ENCODE assay signal across 26 cellular contexts in the genomic region with DNA sequence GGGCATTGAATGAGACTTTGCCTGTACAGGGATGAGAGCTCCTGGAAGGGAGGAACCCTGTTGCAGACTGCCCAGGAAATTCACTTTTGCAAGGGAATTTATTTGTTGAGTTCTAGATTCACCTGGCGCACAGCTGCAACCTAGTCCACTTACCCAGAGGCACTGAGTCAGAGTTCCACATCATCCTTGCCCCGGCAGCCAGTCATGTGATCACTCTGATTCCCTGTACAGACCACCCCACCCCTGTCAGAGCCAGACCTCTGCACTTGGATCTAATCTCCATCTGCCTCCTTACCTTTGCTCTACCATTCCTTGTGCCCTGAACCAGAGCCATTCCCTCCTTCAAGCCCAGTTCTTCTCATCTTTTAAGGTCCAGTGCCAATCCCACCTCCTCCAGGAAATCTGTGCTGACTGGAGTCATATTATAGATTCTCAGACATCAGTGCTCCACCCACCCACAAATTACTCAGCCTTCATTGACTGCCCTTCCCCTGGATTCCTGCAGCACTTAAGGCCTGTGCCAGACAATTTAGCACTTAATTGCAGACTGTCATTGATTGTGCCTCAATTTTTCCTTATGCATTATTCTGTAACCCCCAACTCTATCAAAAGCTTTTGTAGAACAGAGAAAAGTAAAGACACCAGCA.
"Had no signal": no experiment of that assay in that cellular context is flagged by ENCODE, and none has a peak within 500 bp of the region (broad histone marks: within the 10 kb centered on the region; RNA-seq: fewer than 3 reads in every experiment).

No MANE protein-coding gene starts in this region.

- H3K27ac ChIP-seq: body of pancreas, pancreas, right lobe of liver, testis, upper lobe of left lung had no signal

- ATAC-seq: activated CD8-positive, alpha-beta memory T cell treated with anti-CD3 and anti-CD28 coated beads, Interleukin-2, amount 10 ng/mL, durations not matched to agents 7 days and 5 days; activated T-helper 17 cell treated with anti-CD3 and anti-CD28 coated beads, Interleukin-2, amount 50 U/mL, for 72 hours; body of pancreas; esophagus mucosa; left cardiac atrium; naive thymus-derived CD8-positive, alpha-beta T cell; pancreas; right lobe of liver; stimulated activated memory B cell treated with anti-CD40 and anti-IgM and Interleukin-4, amounts not matched to agents 10 μg/mL and 1 μg/mL and 100 μg/mL, for 72 hours had no signal

- H3K4me2 ChIP-seq: smooth muscle cell had no signal

- H3K36me3 ChIP-seq: pancreas, right lobe of liver, upper lobe of left lung had no signal

- H3K4me1 ChIP-seq: body of pancreas, pancreas, right lobe of liver, testis, upper lobe of left lung had no signal

- FAIRE-seq: colon, endometrium, pancreas had no signal

- H3K9me3 ChIP-seq: body of pancreas, pancreas, right lobe of liver, testis, upper lobe of left lung had no signal

- H3K4me3 ChIP-seq: body of pancreas, pancreas, right lobe of liver, smooth muscle cell, testis, upper lobe of left lung had no signal

- H3K27me3 ChIP-seq: body of pancreas, pancreas, right lobe of liver, testis, upper lobe of left lung had no signal

- DNase-seq: activated CD4-positive, alpha-beta memory T cell treated with anti-CD3 and anti-CD28 coated beads, Interleukin-2, amount 10 ng/mL, durations not matched to agents 7 days and 5 days; activated CD4-positive, alpha-beta T cell treated with anti-CD3 and anti-CD28 coated beads for 48 hours; activated CD4-positive, CD25-positive, alpha-beta regulatory T cell; activated CD8-positive, alpha-beta memory T cell treated with anti-CD3 and anti-CD28 coated beads, Interleukin-2, amount 10 ng/mL, durations not matched to agents 7 days and 5 days; activated naive CD4-positive, alpha-beta T cell; activated naive CD8-positive, alpha-beta T cell treated with anti-CD3 and anti-CD28 coated beads for 36 hours; amygdala; body of pancreas; central memory CD4-positive, alpha-beta T cell; glutamatergic neuron; left cardiac atrium; mesendoderm; naive thymus-derived CD8-positive, alpha-beta T cell; pancreas; right lobe of liver; stimulated activated CD4-positive, alpha-beta T cell treated with anti-CD3 and anti-CD28 coated beads, Interleukin-4, amount 100 ng/mL, for 4 hours; T-helper 1 cell; T-helper 9 cell; testis; upper lobe of left lung had no signal
